ENCODE assay signal across 29 cellular contexts in the genomic region with DNA sequence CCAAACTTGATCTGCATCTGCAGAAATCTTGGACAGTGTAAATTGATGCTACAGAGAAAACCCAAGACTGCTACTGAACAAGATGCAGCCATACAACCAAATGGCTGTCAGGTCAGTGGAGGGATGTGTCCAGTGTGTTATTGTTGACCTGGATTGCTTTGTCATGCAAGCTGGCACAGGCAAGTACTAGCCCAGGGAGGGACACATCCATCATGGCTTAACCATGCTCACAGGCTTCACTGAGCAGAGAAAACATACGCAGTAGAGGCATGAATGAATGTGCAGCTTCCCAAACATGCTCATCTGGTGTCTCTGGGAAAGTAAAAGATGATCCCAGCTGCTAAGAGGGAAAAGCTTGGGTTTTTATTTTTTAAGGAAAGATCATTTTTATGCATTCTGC.
"Had no signal": no experiment of that assay in that cellular context is flagged by ENCODE, and none has a peak within 500 bp of the region (broad histone marks: within the 10 kb centered on the region; RNA-seq: fewer than 3 reads in every experiment).

No MANE protein-coding gene starts in this region.

- H3K27me3 Mint-ChIP-seq: activated naive CD8-positive, alpha-beta T cell treated with anti-CD3 and anti-CD28 coated beads, Interleukin-2, amount 10 ng/mL, durations not matched to agents 7 days and 5 days; brain had no signal

- H3K27me3 ChIP-seq: ovary, right lobe of liver, testis had no signal

- H3K27ac ChIP-seq: dorsolateral prefrontal cortex, epithelial cell of prostate, ovary, psoas muscle, right lobe of liver, testis had no signal

- DNase-seq: activated CD4-positive, alpha-beta T cell treated with anti-CD3 and anti-CD28 coated beads, Interleukin-2, amount 10 ng/mL, durations not matched to agents 24 days and 14 days; activated CD8-positive, alpha-beta T cell treated with anti-CD3 and anti-CD28 coated beads for 36 hours; activated naive CD4-positive, alpha-beta T cell treated with Interleukin-2 at 50 U/mL for 16 hours; activated naive CD8-positive, alpha-beta T cell treated with anti-CD3 and anti-CD28 coated beads, Interleukin-2, amount 10 ng/mL, durations not matched to agents 7 days and 5 days; activated T-cell treated with anti-CD3 and anti-CD28 coated beads, Interleukin-2, amount 50 U/mL, for 1 hour; central memory CD4-positive, alpha-beta T cell; dorsolateral prefrontal cortex; endodermal cell; foreskin melanocyte; glutamatergic neuron; hippocampal formation; left ventricle myocardium superior; mucosa of descending colon; naive B cell; ovary; psoas muscle; right lobe of liver; stimulated activated CD4-positive, alpha-beta T cell treated with anti-CD3 and anti-CD28 coated beads, Interleukin-4, amount 100 ng/mL, for 1 hour; T-helper 1 cell; T1000; testis had no signal

- FAIRE-seq: colon, keratinocyte had no signal

- H3K36me3 Mint-ChIP-seq: activated naive CD8-positive, alpha-beta T cell treated with anti-CD3 and anti-CD28 coated beads, Interleukin-2, amount 10 ng/mL, durations not matched to agents 7 days and 5 days; brain; memory B cell; naive B cell; stimulated activated effector memory CD8-positive, alpha-beta T cell treated with anti-CD3 and anti-CD28 coated beads, Interleukin-12 subunit alpha, Interleukin-12 subunit beta, amount 100 ng/mL, for 72 hours had no signal

- H3K9me3 ChIP-seq: mucosa of descending colon, ovary, psoas muscle, right lobe of liver, testis had no signal

- H3K4me3 ChIP-seq: dorsolateral prefrontal cortex, mucosa of descending colon, ovary, psoas muscle, right lobe of liver, smooth muscle cell, testis had no signal

- ATAC-seq: activated CD8-positive, alpha-beta T cell treated with anti-CD3 and anti-CD28 coated beads for 36 hours; activated T-helper 17 cell treated with anti-CD3 and anti-CD28 coated beads, Interleukin-2, amount 50 U/mL, for 72 hours; left ventricle myocardium superior; mucosa of descending colon; psoas muscle; right lobe of liver; stimulated activated effector memory CD8-positive, alpha-beta T cell treated with anti-CD3 and anti-CD28 coated beads, Interleukin-12 subunit alpha, Interleukin-12 subunit beta, amount 100 ng/mL, for 72 hours had no signal

- H3K4me1 ChIP-seq: psoas muscle, right lobe of liver, testis had no signal

- H3K36me3 ChIP-seq: ovary, right lobe of liver had no signal

- H3K27ac Mint-ChIP-seq: activated CD4-positive, alpha-beta T cell treated with anti-CD3 and anti-CD28 coated beads, Interleukin-2, amount 10 ng/mL, durations not matched to agents 24 days and 14 days; activated CD8-positive, alpha-beta T cell treated with anti-CD3 and anti-CD28 coated beads for 36 hours; activated naive CD8-positive, alpha-beta T cell treated with anti-CD3 and anti-CD28 coated beads, Interleukin-2, amount 10 ng/mL, durations not matched to agents 7 days and 5 days; activated T-helper 17 cell treated with anti-CD3 and anti-CD28 coated beads, Interleukin-2, amount 50 U/mL, for 72 hours; brain; endodermal cell; memory B cell; naive B cell; stimulated activated effector memory CD8-positive, alpha-beta T cell treated with anti-CD3 and anti-CD28 coated beads, Interleukin-12 subunit alpha, Interleukin-12 subunit beta, amount 100 ng/mL, for 72 hours had no signal

- H3K4me3 Mint-ChIP-seq: activated CD4-positive, alpha-beta T cell treated with anti-CD3 and anti-CD28 coated beads, Interleukin-2, amount 10 ng/mL, durations not matched to agents 24 days and 14 days; activated CD8-positive, alpha-beta T cell treated with anti-CD3 and anti-CD28 coated beads for 36 hours; activated naive CD8-positive, alpha-beta T cell treated with anti-CD3 and anti-CD28 coated beads, Interleukin-2, amount 10 ng/mL, durations not matched to agents 7 days and 5 days; activated T-helper 17 cell treated with anti-CD3 and anti-CD28 coated beads, Interleukin-2, amount 50 U/mL, for 72 hours; brain; endodermal cell; memory B cell; naive B cell; stimulated activated effector memory CD8-positive, alpha-beta T cell treated with anti-CD3 and anti-CD28 coated beads, Interleukin-12 subunit alpha, Interleukin-12 subunit beta, amount 100 ng/mL, for 72 hours had no signal

- H3K4me2 ChIP-seq: smooth muscle cell had no signal

- H3K4me1 Mint-ChIP-seq: activated CD4-positive, alpha-beta T cell treated with anti-CD3 and anti-CD28 coated beads, Interleukin-2, amount 10 ng/mL, durations not matched to agents 24 days and 14 days; activated naive CD8-positive, alpha-beta T cell treated with anti-CD3 and anti-CD28 coated beads, Interleukin-2, amount 10 ng/mL, durations not matched to agents 7 days and 5 days; activated T-helper 17 cell treated with anti-CD3 and anti-CD28 coated beads, Interleukin-2, amount 50 U/mL, for 72 hours; memory B cell; naive B cell; stimulated activated effector memory CD8-positive, alpha-beta T cell treated with anti-CD3 and anti-CD28 coated beads, Interleukin-12 subunit alpha, Interleukin-12 subunit beta, amount 100 ng/mL, for 72 hours had no signal

- H3K9me3 Mint-ChIP-seq: activated CD4-positive, alpha-beta T cell treated with anti-CD3 and anti-CD28 coated beads, Interleukin-2, amount 10 ng/mL, durations not matched to agents 24 days and 14 days; activated CD8-positive, alpha-beta T cell treated with anti-CD3 and anti-CD28 coated beads for 36 hours; activated naive CD8-positive, alpha-beta T cell treated with anti-CD3 and anti-CD28 coated beads, Interleukin-2, amount 10 ng/mL, durations not matched to agents 7 days and 5 days; activated T-helper 17 cell treated with anti-CD3 and anti-CD28 coated beads, Interleukin-2, amount 50 U/mL, for 72 hours; memory B cell; stimulated activated effector memory CD8-positive, alpha-beta T cell treated with anti-CD3 and anti-CD28 coated beads, Interleukin-12 subunit alpha, Interleukin-12 subunit beta, amount 100 ng/mL, for 72 hours had no signal
